Comparison of ENCODE assay signal across 8 cellular contexts in the genomic region with DNA sequence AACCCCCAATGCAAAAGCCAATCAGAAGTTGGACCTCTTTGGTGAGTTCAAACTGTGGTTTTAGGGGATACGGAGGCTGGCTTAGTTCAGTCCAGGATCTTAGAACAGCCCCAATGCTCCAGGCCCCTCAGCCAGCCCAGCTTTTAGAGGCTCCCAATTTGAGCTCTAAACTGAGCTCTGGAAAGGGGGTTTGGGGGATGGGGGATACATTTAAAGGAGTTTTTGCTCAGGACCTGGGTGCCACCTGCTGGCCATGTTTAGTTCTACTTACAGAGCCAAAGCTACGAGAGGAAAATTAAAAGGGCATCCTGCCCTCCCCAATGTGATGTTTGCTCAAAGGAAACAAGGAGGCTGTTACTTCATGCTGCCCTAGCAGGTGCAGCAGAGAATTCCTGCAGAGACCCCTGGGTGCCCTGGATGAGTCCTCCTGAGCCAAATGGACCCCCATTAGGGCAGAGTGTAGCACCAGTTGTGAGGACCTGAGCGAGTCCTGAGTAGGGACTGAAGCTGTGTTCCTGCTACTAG. TPM values are rescaled to one million over a fixed set of nuclear protein-coding genes. Genes with fewer than 3 reads are reported as not detected.
A peak's percentile ranks its signal among the peaks of the same experiment; 100 is the strongest.
DNase-seq lines count a peak whose midpoint lies in the region; ATAC-seq and TF ChIP-seq lines count a peak whose summit lies in the region.

No MANE protein-coding gene starts in this region.

- peak overlapping the region; percentile 24 for H2AK5ac ChIP-seq in mesenchymal stem cell (ENCODE audit: low read length, severe bottlenecking)

- peaks cover 3% of the 10 kb centered on the region for H3K79me1 ChIP-seq in mesenchymal stem cell (replicated peaks; ENCODE audit: low read length, poor library complexity, severe bottlenecking)

- no peak overlapping the region for H2BK120ac ChIP-seq in mesenchymal stem cell (ENCODE audit: low read depth, low read length)

- H2BK15ac ChIP-seq in mesenchymal stem cell (ENCODE audit: low read depth, poor library complexity, severe bottlenecking): no peak overlapping the region

- H3K9me3 Mint-ChIP-seq in endodermal cell: peaks cover 3% of the 10 kb centered on the region

- no peak overlapping the region for H3K4me3 Mint-ChIP-seq in endodermal cell

- peak overlapping the region in 1 of 2 experiments; percentile 87 for H2BK12ac ChIP-seq in mesenchymal stem cell (ENCODE audit: low read length in 2 of 2)

- H3K27ac ChIP-seq in endodermal cell (ENCODE audit: low read depth, low read length): no peak overlapping the region
- H3K27ac ChIP-seq in mesenchymal stem cell (ENCODE audit: low read length, poor library complexity, severe bottlenecking): no peak overlapping the region
- no peak overlapping the region for H3K27ac ChIP-seq in stomach

- TF ChIP-seq POLR2A in stomach (IDR thresholded peaks at IDR 0.05): no peak

- H3K27ac Mint-ChIP-seq in endodermal cell: no peak overlapping the region

- no peak overlapping the region for H2BK5ac ChIP-seq in mesenchymal stem cell (ENCODE audit: low read depth, low read length, poor library complexity, severe bottlenecking)

- H3K9me3 ChIP-seq in endodermal cell (ENCODE audit: control insufficient read depth, low read length): no peaks in the 10 kb centered on the region
- no peaks in the 10 kb centered on the region for H3K9me3 ChIP-seq in mesenchymal stem cell (ENCODE audit: control insufficient read depth, low read length)
- H3K9me3 ChIP-seq in stomach: no peaks in the 10 kb centered on the region

- H3K27me3 ChIP-seq in endodermal cell (ENCODE audit: control insufficient read depth, insufficient read depth, low read length, poor library complexity, severe bottlenecking): no peaks in the 10 kb centered on the region
- H3K27me3 ChIP-seq in mesenchymal stem cell (ENCODE audit: control insufficient read depth in 1 of 2, insufficient read depth in 1 of 2, low read length in 2 of 2): no peaks in the 10 kb centered on the region
- H3K27me3 ChIP-seq in stomach: no peaks in the 10 kb centered on the region

- peak overlapping the region; percentile 33 for H4K8ac ChIP-seq in mesenchymal stem cell (ENCODE audit: low read length)

- TF ChIP-seq EP300 in stomach (IDR thresholded peaks at IDR 0.05): no peak

- no peak overlapping the region for H3K4me2 ChIP-seq in mesenchymal stem cell (ENCODE audit: low read length, poor library complexity, severe bottlenecking)

- DNase-seq in AG09319 (ENCODE audit: extremely low read depth, low read depth) (peak; percentile 42), GM19240 (ENCODE audit: insufficient read length, low spot score) (peak; percentile 47), NCI-H2196 (lab: John Stamatoyannopoulos, UW; ENCODE audit: unreplicated experiment) (peak; percentile 76), endodermal cell (peak; percentile 90), mesenchymal stem cell (peak; percentile 81), stomach (peak; percentile 66)
- peak; percentile 44 for DNase-seq in activated CD4-positive, alpha-beta T cell treated with anti-CD3 and anti-CD28 coated beads, Interleukin-2, amount 50 U/mL, for 1 hour

- H3K4me3 ChIP-seq in endodermal cell (ENCODE audit: low read length) (no peak overlapping the region), mesenchymal stem cell (ENCODE audit: insufficient read depth in 1 of 2, low read depth in 1 of 2, low read length in 2 of 2) (no peak overlapping the region), stomach (no peak overlapping the region)

- peak overlapping the region in 1 of 2 experiments; percentile 63 for H3K18ac ChIP-seq in mesenchymal stem cell (ENCODE audit: low read depth in 1 of 2, low read length in 2 of 2)

- peak overlapping the region in 1 of 2 experiments; percentile 22 for H3K4ac ChIP-seq in mesenchymal stem cell (ENCODE audit: low read depth in 1 of 2, low read length in 2 of 2)

- no peak overlapping the region for H3K23ac ChIP-seq in mesenchymal stem cell (ENCODE audit: low read length in 2 of 2)

- H4K91ac ChIP-seq in mesenchymal stem cell (ENCODE audit: low read length): peak overlapping the region; percentile 64

- H3K14ac ChIP-seq in mesenchymal stem cell (ENCODE audit: low read length in 2 of 2): peak overlapping the region in 1 of 2 experiments; percentile 28

- H3K36me3 ChIP-seq in endodermal cell (ENCODE audit: control insufficient read depth, insufficient read depth, low read length) (no peaks in the 10 kb centered on the region), mesenchymal stem cell (ENCODE audit: control insufficient read depth in 1 of 2, insufficient read depth in 2 of 2, low read depth in 1 of 2, low read length in 2 of 2) (peaks cover 4 to 6% of the 10 kb centered on the region in 2 experiments), stomach (peaks cover 0 to 1% (median 0%) of the 10 kb centered on the region in 4 donors)

- TF ChIP-seq CTCF in AG09319 (IDR thresholded peaks at IDR 0.05; ENCODE audit: low read depth, low read length): peak; percentile 77
- TF ChIP-seq CTCF in endodermal cell (conservative IDR thresholded peaks at IDR 0.05): peak; percentile 90
- TF ChIP-seq CTCF in stomach (IDR thresholded peaks at IDR 0.05): peak in 5 of 7 experiments; percentile 43 to 81 (median 73)

- peaks cover 4% of the 10 kb centered on the region for H3K4me1 Mint-ChIP-seq in endodermal cell

- H3K4me1 ChIP-seq in endodermal cell (ENCODE audit: control insufficient read depth, insufficient read depth, low read length): peaks cover 3% of the 10 kb centered on the region
- H3K4me1 ChIP-seq in mesenchymal stem cell (ENCODE audit: control insufficient read depth, insufficient read depth, low read depth, low read length): peaks cover 11% of the 10 kb centered on the region
- peaks cover 0 to 55% (median 34%) of the 10 kb centered on the region in 4 donors for H3K4me1 ChIP-seq in stomach

- H3K27me3 Mint-ChIP-seq in endodermal cell (ENCODE audit: insufficient read depth): peaks cover 2% of the 10 kb centered on the region

- WGBS in endodermal cell (ENCODE audit: insufficient coverage in 1 of 2, insufficient read length in 1 of 2), 2 experiments: 25 to 68% methylated on average over 1 to 3 of the region's 3 CpGs
- 64% methylated on average over 3 of the region's 3 CpGs for WGBS in mesenchymal stem cell
- WGBS in stomach, 5 donors: 61 to 65% (median 64%) methylated on average over 2 to 3 of the region's 3 CpGs

- no peak overlapping the region for H3K9ac ChIP-seq in endodermal cell (ENCODE audit: extremely low read depth, low read length, poor library complexity, severe bottlenecking)
- H3K9ac ChIP-seq in mesenchymal stem cell (ENCODE audit: low read length): no peak overlapping the region

- intact Hi-C loops in stomach (cut with DNase I; ENCODE audit: low total_unique reads): loop anchor here (5.0 kb wide), 1 partner anchor 50 kb away; no protein-coding TSS in a partner anchor

- H3K36me3 Mint-ChIP-seq in endodermal cell (ENCODE audit: low read depth): peaks cover 13% of the 10 kb centered on the region

- H2AFZ ChIP-seq in mesenchymal stem cell (ENCODE audit: low read depth, low read length): no peak overlapping the region

- ATAC-seq in HG03139 (IDR thresholded peaks at IDR 0.05; ENCODE audit: unreplicated experiment): no peak

RNA-seq across cellular contexts. Expression of gene TMEM214, which starts 15.9 kb away (rescaled TPM):
- total RNA-seq in endodermal cell: 10 to 100 TPM; 52.7 to 63.7 TPM
- polyA plus RNA-seq in endodermal cell (2013, experiment 1 of 2): 41.2 TPM
- polyA plus RNA-seq in endodermal cell (2013, experiment 2 of 2): 39.0 TPM
- 110 TPM for polyA plus RNA-seq in mesenchymal stem cell (2013, experiment 1 of 2)
- 107 TPM for polyA plus RNA-seq in mesenchymal stem cell (2013, experiment 2 of 2)
- 100 to 1,000 TPM in 2 of 5 donors, 10 to 100 TPM in 3; 30.1 to 206 (median 89.5) TPM for total RNA-seq in stomach
- polyA plus RNA-seq in stomach: 10 to 100 TPM; 17.1 to 35.1 (median 28.1) TPM

RNA-seq across cellular contexts. Expression of gene AGBL5, which starts 34.6 kb away (rescaled TPM):
- total RNA-seq in endodermal cell: 10 to 100 TPM; 56.9 to 76.1 TPM
- 72.2 TPM for polyA plus RNA-seq in endodermal cell (2013, experiment 1 of 2)
- 70.4 TPM for polyA plus RNA-seq in endodermal cell (2013, experiment 2 of 2)
- 18.2 TPM for polyA plus RNA-seq in mesenchymal stem cell (2013, experiment 1 of 2)
- polyA plus RNA-seq in mesenchymal stem cell (2013, experiment 2 of 2): 17.4 TPM
- total RNA-seq in stomach: 10 to 100 TPM in 3 of 5 donors, 1 to 10 TPM in 2; 7.8 to 29.0 (median 11.6) TPM
- 10 to 100 TPM; 11.5 to 16.6 (median 13.6) TPM for polyA plus RNA-seq in stomach

RNA-seq across cellular contexts. Expression of gene MAPRE3, which starts 46.4 kb away (rescaled TPM):
- total RNA-seq in endodermal cell (1 to 10 TPM; 3.2 to 4.4 TPM), stomach (10 to 100 TPM in 2 of 5 donors, 1 to 10 TPM in 3; 7.0 to 19.9 (median 9.9) TPM)
- polyA plus RNA-seq in endodermal cell (2013, experiment 1 of 2): 26.1 TPM
- 23.8 TPM for polyA plus RNA-seq in endodermal cell (2013, experiment 2 of 2)
- polyA plus RNA-seq in mesenchymal stem cell (2013, experiment 1 of 2): 22.8 TPM
- polyA plus RNA-seq in mesenchymal stem cell (2013, experiment 2 of 2): 23.1 TPM
- 10 to 100 TPM; 12.3 to 24.1 (median 14.8) TPM for polyA plus RNA-seq in stomach

RNA-seq across cellular contexts. Expression of gene OST4, which starts 54.6 kb away (rescaled TPM):
- total RNA-seq in endodermal cell (100 to 1,000 TPM; 290 to 311 TPM), stomach (100 to 1,000 TPM in 4 of 5 donors, 10 to 100 TPM in 1; 16.8 to 281 (median 134) TPM)
- polyA plus RNA-seq in endodermal cell (2013, experiment 1 of 2): 206 TPM
- 204 TPM for polyA plus RNA-seq in endodermal cell (2013, experiment 2 of 2)
- polyA plus RNA-seq in mesenchymal stem cell (2013, experiment 1 of 2): 1,831 TPM
- 1,802 TPM for polyA plus RNA-seq in mesenchymal stem cell (2013, experiment 2 of 2)
- polyA plus RNA-seq in stomach: 100 to 1,000 TPM; 421 to 610 (median 506) TPM
